Comparison of ENCODE assay signal across 8 cellular contexts in the genomic region with DNA sequence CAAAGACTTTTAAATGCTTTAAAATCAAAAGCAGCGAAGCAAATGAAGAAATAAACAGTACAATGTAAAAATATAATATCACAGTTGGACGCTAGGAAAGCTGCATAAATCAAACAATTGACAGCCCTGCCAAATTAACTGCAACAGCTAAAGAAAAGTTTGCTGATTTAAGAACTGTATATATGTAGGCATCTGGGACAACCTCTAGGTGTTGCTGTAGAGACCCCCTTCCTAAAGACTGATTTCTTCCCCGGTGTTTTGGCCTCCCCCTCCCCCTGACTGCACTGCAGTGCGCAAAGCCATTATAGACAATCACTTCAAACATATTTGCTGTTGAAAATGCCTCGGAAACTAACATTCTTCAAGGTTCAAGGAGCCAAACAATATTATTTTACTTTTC. TPM values are rescaled to one million over a fixed set of nuclear protein-coding genes. Genes with fewer than 3 reads are reported as not detected.
A peak's percentile ranks its signal among the peaks of the same experiment; 100 is the strongest.
DNase-seq lines count a peak whose midpoint lies in the region; ATAC-seq and TF ChIP-seq lines count a peak whose summit lies in the region.

No MANE protein-coding gene starts in this region.

- H3K4me3 ChIP-seq in endodermal cell (ENCODE audit: low read length) (peak overlapping the region; percentile 89), neural progenitor cell (peak overlapping the region; percentile 93)

- in situ Hi-C loops in SK-MEL-5 (cut with HindIII; ENCODE audit: low pct_unique_long_range_greater_than_20kb, low sequenced_read_pairs), result no loop called here

- peaks cover 44% of the 10 kb centered on the region for H3K79me2 ChIP-seq in neural progenitor cell (ENCODE audit: low read depth)

- peaks cover 5% of the 10 kb centered on the region for H4K20me1 ChIP-seq in neural progenitor cell (ENCODE audit: low read depth)

- CTCF ChIA-PET in activated CD4-positive, alpha-beta T cell treated with anti-CD3 and anti-CD28 coated beads for 36 hours (lab: Charles Lee), result interaction anchor here (0.6 to 2.9 kb wide), 19 partner anchors 9 to 295 kb away, joined by 3 to 34 read pairs (median 3); partner anchors contain the start of gene BCKDHB

- H3K27ac ChIP-seq in endodermal cell (ENCODE audit: low read depth, low read length) (no peak overlapping the region), neural progenitor cell (no peak overlapping the region)

- H3K36me3 Mint-ChIP-seq in activated CD4-positive, alpha-beta T cell treated with anti-CD3 and anti-CD28 coated beads for 36 hours (ENCODE audit: low read depth), result no peaks in the 10 kb centered on the region
- H3K36me3 Mint-ChIP-seq in endodermal cell (ENCODE audit: low read depth), result no peaks in the 10 kb centered on the region
- no peaks in the 10 kb centered on the region for H3K36me3 Mint-ChIP-seq in neural progenitor cell

- peaks cover 29% of the 10 kb centered on the region for H3K4me1 Mint-ChIP-seq in activated CD4-positive, alpha-beta T cell treated with anti-CD3 and anti-CD28 coated beads for 36 hours
- peaks cover 17% of the 10 kb centered on the region for H3K4me1 Mint-ChIP-seq in endodermal cell
- H3K4me1 Mint-ChIP-seq in neural progenitor cell, result peaks cover 22% of the 10 kb centered on the region

- H3K9ac ChIP-seq in endodermal cell (ENCODE audit: extremely low read depth, low read length, poor library complexity, severe bottlenecking), result no peak overlapping the region
- H3K9ac ChIP-seq in neural progenitor cell, result no peak overlapping the region

- H3F3A ChIP-seq in neural progenitor cell (ENCODE audit: low read depth), result peaks cover 30% of the 10 kb centered on the region

- peak overlapping the region; percentile 99 for H2AFZ ChIP-seq in neural progenitor cell (replicated peaks)

- TF ChIP-seq CTCF in endodermal cell (conservative IDR thresholded peaks at IDR 0.05), result peak; percentile 76
- TF ChIP-seq CTCF in neural progenitor cell (IDR thresholded peaks at IDR 0.05), result peak; percentile 74

- intact Hi-C loops in activated CD4-positive, alpha-beta T cell treated with anti-CD3 and anti-CD28 coated beads for 36 hours (cut with DNase I, micrococcal nuclease), result loop anchor here in 1 of 2 experiments (2.0 to 5.0 kb wide), 2 partner anchors 77 to 221 kb away; no protein-coding TSS in a partner anchor

- H3K4me2 ChIP-seq in neural progenitor cell, result peak overlapping the region; percentile 98

- no peaks in the 10 kb centered on the region for H3K9me3 Mint-ChIP-seq in activated CD4-positive, alpha-beta T cell treated with anti-CD3 and anti-CD28 coated beads for 36 hours (ENCODE audit: low read depth)
- H3K9me3 Mint-ChIP-seq in endodermal cell, result no peaks in the 10 kb centered on the region
- no peaks in the 10 kb centered on the region for H3K9me3 Mint-ChIP-seq in neural progenitor cell

- H3K9me3 ChIP-seq in endodermal cell (ENCODE audit: control insufficient read depth, low read length) (no peaks in the 10 kb centered on the region), neural progenitor cell (ENCODE audit: low read depth) (no peaks in the 10 kb centered on the region)

- no peaks in the 10 kb centered on the region for H3K4me1 ChIP-seq in endodermal cell (ENCODE audit: control insufficient read depth, insufficient read depth, low read length)
- peaks cover 19% of the 10 kb centered on the region for H3K4me1 ChIP-seq in neural progenitor cell

- H3K36me3 ChIP-seq in endodermal cell (ENCODE audit: control insufficient read depth, insufficient read depth, low read length) (no peaks in the 10 kb centered on the region), neural progenitor cell (no peaks in the 10 kb centered on the region)

- 0 to 4% methylated on average over 2 to 4 of the region's 5 CpGs for WGBS in endodermal cell (ENCODE audit: insufficient coverage in 1 of 2, insufficient read length in 1 of 2), 2 experiments

- H3K4me3 Mint-ChIP-seq in activated CD4-positive, alpha-beta T cell treated with anti-CD3 and anti-CD28 coated beads for 36 hours, result peak overlapping the region; percentile 82
- H3K4me3 Mint-ChIP-seq in endodermal cell, result peak overlapping the region; percentile 70
- peak overlapping the region; percentile 98 for H3K4me3 Mint-ChIP-seq in neural progenitor cell

- ATAC-seq in activated CD4-positive, alpha-beta T cell treated with anti-CD3 and anti-CD28 coated beads for 36 hours, result peak; percentile 67
- ATAC-seq in HG03354 (IDR thresholded peaks at IDR 0.05; ENCODE audit: poor library complexity, severe bottlenecking, unreplicated experiment), result peak; percentile 53

- peaks cover 31% of the 10 kb centered on the region for H3K27me3 Mint-ChIP-seq in activated CD4-positive, alpha-beta T cell treated with anti-CD3 and anti-CD28 coated beads for 36 hours
- H3K27me3 Mint-ChIP-seq in endodermal cell (ENCODE audit: insufficient read depth) (peaks cover 8% of the 10 kb centered on the region), neural progenitor cell (ENCODE audit: insufficient read depth, low read depth) (peaks cover 10% of the 10 kb centered on the region)

- peak overlapping the region; percentile 43 for H3K27ac Mint-ChIP-seq in activated CD4-positive, alpha-beta T cell treated with anti-CD3 and anti-CD28 coated beads for 36 hours
- H3K27ac Mint-ChIP-seq in endodermal cell, result no peak overlapping the region
- H3K27ac Mint-ChIP-seq in neural progenitor cell, result no peak overlapping the region

- H3K27me3 ChIP-seq in endodermal cell (ENCODE audit: control insufficient read depth, insufficient read depth, low read length, poor library complexity, severe bottlenecking) (peaks cover 6% of the 10 kb centered on the region), neural progenitor cell (peaks cover 16% of the 10 kb centered on the region)

- peak; percentile 55 for DNase-seq in activated CD4-positive, alpha-beta T cell treated with anti-CD3 and anti-CD28 coated beads for 36 hours
- no peak for DNase-seq in activated CD4-positive, alpha-beta T cell treated with anti-CD3 and anti-CD28 coated beads for 4 hours
- peak; percentile 44 for DNase-seq in SK-MEL-5 (ENCODE audit: low read depth, low spot score)
- DNase-seq in endodermal cell, result peak; percentile 67
- DNase-seq in neural progenitor cell (ENCODE audit: low spot score), result peak; percentile 78
- DNase-seq in NCI-H2029 (lab: John Stamatoyannopoulos, UW), result no peak
- no peak for DNase-seq in kidney tubule cell (ENCODE audit: low spot score)

- POLR2A ChIA-PET in activated CD4-positive, alpha-beta T cell treated with anti-CD3 and anti-CD28 coated beads for 36 hours (lab: Charles Lee), result interaction anchor here (0.7 kb wide), 1 partner anchor 10 kb away, joined by 5 read pairs; no protein-coding TSS in a partner anchor

RNA-seq across cellular contexts. Expression of gene ELOVL4, which starts 1.1 kb away (rescaled TPM):
- 1 to 10 TPM; 1.3 to 1.6 TPM for total RNA-seq in activated CD4-positive, alpha-beta T cell treated with anti-CD3 and anti-CD28 coated beads for 36 hours
- total RNA-seq in SK-MEL-5 (2014; rRNA removed; shearing (Covaris generic)), result 4.3 and 4.7 TPM in 2 replicates
- 5.8 and 8.0 TPM in 2 replicates for polyA plus RNA-seq in SK-MEL-5 (2015; cell fraction: cytosol; rRNA removed)
- polyA plus RNA-seq in SK-MEL-5 (2015; cell fraction: nucleus; rRNA removed), result 2.1 and 2.7 TPM in 2 replicates
- 1 to 10 TPM; 7.4 to 8.8 TPM for total RNA-seq in endodermal cell
- polyA plus RNA-seq in endodermal cell (2013, experiment 1 of 2), result 7.4 TPM
- polyA plus RNA-seq in endodermal cell (2013, experiment 2 of 2), result 7.0 TPM
- total RNA-seq in neural progenitor cell (ENCODE audit: low replicate concordance), result 11.6 and 17.2 TPM in 2 replicates

RNA-seq across cellular contexts. Expression of gene TTK, which starts 58.2 kb away (rescaled TPM):
- 10 to 100 TPM; 39.1 to 47.2 TPM for total RNA-seq in activated CD4-positive, alpha-beta T cell treated with anti-CD3 and anti-CD28 coated beads for 36 hours
- total RNA-seq in SK-MEL-5 (2014; rRNA removed; shearing (Covaris generic)), result 29.8 and 31.3 TPM in 2 replicates
- polyA plus RNA-seq in SK-MEL-5 (2015; cell fraction: cytosol; rRNA removed), result 18.0 and 21.6 TPM in 2 replicates
- 36.2 and 42.4 TPM in 2 replicates for polyA plus RNA-seq in SK-MEL-5 (2015; cell fraction: nucleus; rRNA removed)
- total RNA-seq in endodermal cell (10 to 100 TPM; 31.5 to 45.0 TPM), neural progenitor cell (ENCODE audit: low replicate concordance) (139 and 231 TPM in 2 replicates)
- 56.9 TPM for polyA plus RNA-seq in endodermal cell (2013, experiment 1 of 2)
- polyA plus RNA-seq in endodermal cell (2013, experiment 2 of 2), result 59.9 TPM

Comparison
In these comparisons a context has a peak if more than half of its experiments do, and no peak if none do; other contexts are left out.
1. DNase-seq: peak in activated CD4-positive, alpha-beta T cell treated with anti-CD3 and anti-CD28 coated beads for 36 hours (single experiment), SK-MEL-5 (single experiment), endodermal cell (single experiment) and neural progenitor cell (single experiment); none in activated CD4-positive, alpha-beta T cell treated with anti-CD3 and anti-CD28 coated beads for 4 hours (0 of 2), NCI-H2029 (single experiment) and kidney tubule cell (single experiment).
2. Peak in every context shown above with its lines, with median percentiles within 50 percentile points of each other: H3K4me3 Mint-ChIP-seq.